In the genomic region with DNA sequence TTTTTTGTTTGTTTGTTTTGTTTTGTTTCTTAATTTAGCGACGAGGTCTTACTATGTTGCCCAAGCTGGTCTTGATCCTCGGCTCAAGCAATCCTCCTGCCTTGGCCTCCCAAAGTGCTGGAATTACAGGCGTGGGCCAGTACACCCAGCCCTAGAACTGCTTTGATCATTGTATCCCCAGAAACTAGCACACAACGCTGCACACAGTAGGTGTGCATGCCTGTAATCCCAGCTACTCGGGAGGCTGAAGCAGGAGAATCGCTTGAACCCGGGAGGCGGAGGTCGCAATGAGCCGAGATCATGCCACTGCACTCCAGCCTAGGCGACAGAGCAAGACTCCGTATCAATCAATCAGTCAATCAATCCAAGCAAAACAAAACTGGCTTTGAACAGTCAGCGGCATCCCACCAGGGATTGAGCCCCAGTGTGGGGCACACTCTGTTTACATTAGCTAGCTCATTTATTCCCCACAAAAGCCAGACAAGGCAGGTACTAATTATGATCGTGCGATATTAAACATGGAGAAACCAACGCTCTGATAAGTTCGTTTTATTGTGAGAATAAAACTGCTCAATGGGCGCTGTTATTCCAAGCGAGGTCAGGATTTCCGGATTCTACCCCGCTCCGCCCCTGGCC, we compare ENCODE assay signal across 8 cellular contexts. TPM values are rescaled to one million over a fixed set of nuclear protein-coding genes. Genes with fewer than 3 reads are reported as not detected.
DNase-seq lines count a peak whose midpoint lies in the region; ATAC-seq and TF ChIP-seq lines count a peak whose summit lies in the region.

No MANE protein-coding gene starts in this region.

- H3K4me1 Mint-ChIP-seq in naive thymus-derived CD8-positive, alpha-beta T cell = peaks cover 14 to 35% (median 32%) of the 10 kb centered on the region in 4 donors

- peak; percentile 5 for ATAC-seq in GM18873 (IDR thresholded peaks at IDR 0.05; ENCODE audit: low FRiP score, unreplicated experiment)
- no peak for ATAC-seq in naive thymus-derived CD8-positive, alpha-beta T cell

- peak overlapping the region; percentile 78 to 97 (median 88) for H3K4me3 Mint-ChIP-seq in naive thymus-derived CD8-positive, alpha-beta T cell

- peak overlapping the region; percentile 72 for H3K27ac ChIP-seq in HL-60 (replicated peaks)
- H3K27ac ChIP-seq in cingulate gyrus (ENCODE audit: low read depth, low read length) = peak overlapping the region; percentile 73

- no peaks in the 10 kb centered on the region for H3K27me3 Mint-ChIP-seq in naive thymus-derived CD8-positive, alpha-beta T cell

- H3K27me3 ChIP-seq in HL-60 (ENCODE audit: insufficient read depth, poor library complexity, severe bottlenecking) = no peaks in the 10 kb centered on the region

- no peaks in the 10 kb centered on the region for H3K9me3 Mint-ChIP-seq in naive thymus-derived CD8-positive, alpha-beta T cell

- H3K36me3 Mint-ChIP-seq in naive thymus-derived CD8-positive, alpha-beta T cell = peaks cover 0 to 22% (median 0%) of the 10 kb centered on the region in 3 donors

- POLR2A ChIA-PET in naive thymus-derived CD8-positive, alpha-beta T cell (lab: Charles Lee) = interaction anchor here (0.6 to 2.6 kb wide), 4 partner anchors 19 to 178 kb away, joined by 3 to 17 read pairs (median 8); a partner anchor contains a TSS

- H3K27ac Mint-ChIP-seq in naive thymus-derived CD8-positive, alpha-beta T cell = peak overlapping the region; percentile 89 to 97 (median 95)

- TF ChIP-seq CTCF in HL-60 (IDR thresholded peaks at IDR 0.05; ENCODE audit: insufficient read depth, low read length) = no peak

- H3K4me3 ChIP-seq in HL-60 (replicated peaks; ENCODE audit: insufficient read depth, low read length) = peak overlapping the region; percentile 38

- DNase-seq in HL-60 (ENCODE audit: low read depth in 1 of 2, low spot score in 1 of 2) (no peak), HPDE6-E6E7 (ENCODE audit: extremely low spot score) (no peak), NCI-H128 (lab: John Stamatoyannopoulos, UW; ENCODE audit: unreplicated experiment) (no peak), retina (no peak)
- no peak for DNase-seq in naive thymus-derived CD8-positive, alpha-beta T cell
- DNase-seq in stimulated activated CD4-positive, alpha-beta T cell treated with anti-CD3 and anti-CD28 coated beads, Interleukin-12 subunit alpha, Interleukin-12 subunit beta, amount 100 ng/mL, for 4 hours = no peak

RNA-seq across cellular contexts. Expression of a gene that starts 0.6 kb away (rescaled TPM):
- 10 to 100 TPM; 51.3 to 52.2 TPM for total RNA-seq in naive thymus-derived CD8-positive, alpha-beta T cell
- 10 to 100 TPM; 28.4 to 36.1 (median 29.1) TPM for polyA plus RNA-seq in naive thymus-derived CD8-positive, alpha-beta T cell

RNA-seq across cellular contexts. Expression of a gene that starts 19.8 kb away (rescaled TPM):
- total RNA-seq in naive thymus-derived CD8-positive, alpha-beta T cell = 10 to 100 TPM; 15.1 to 16.8 TPM
- polyA plus RNA-seq in naive thymus-derived CD8-positive, alpha-beta T cell = 10 to 100 TPM; 12.3 to 17.2 (median 13.8) TPM

RNA-seq across cellular contexts. Expression of a gene that starts 28.8 kb away (rescaled TPM):
- total RNA-seq in naive thymus-derived CD8-positive, alpha-beta T cell = 10 to 100 TPM; 62.0 to 65.5 TPM
- 10 to 100 TPM; 33.6 to 42.0 (median 39.6) TPM for polyA plus RNA-seq in naive thymus-derived CD8-positive, alpha-beta T cell

RNA-seq across cellular contexts. Expression of a gene that starts 29.0 kb away (rescaled TPM):
- total RNA-seq in naive thymus-derived CD8-positive, alpha-beta T cell = 10 to 100 TPM; 33.0 to 34.4 TPM
- polyA plus RNA-seq in naive thymus-derived CD8-positive, alpha-beta T cell = 10 to 100 TPM; 17.6 to 24.8 (median 18.5) TPM

RNA-seq across cellular contexts. Expression of a gene that starts 41.0 kb away (rescaled TPM):
- total RNA-seq in naive thymus-derived CD8-positive, alpha-beta T cell = 1 to 10 TPM; 4.5 to 5.2 TPM
- polyA plus RNA-seq in naive thymus-derived CD8-positive, alpha-beta T cell = under 1 TPM in 1 of 3 donors, not detected in 2; 0.43 TPM
